Comparison of ENCODE assay signal across 20 cellular contexts in genomic region chr10:5480162-5480931, GRCh38. TPM values are rescaled to one million over a fixed set of nuclear protein-coding genes. Genes with fewer than 3 reads are reported as not detected.
"Had no signal": no experiment of that assay in that cellular context is flagged by ENCODE, and none has a peak within 500 bp of the region (broad histone marks: within the 10 kb centered on the region; RNA-seq: fewer than 3 reads in every experiment).

No MANE protein-coding gene starts in this region.

- H3K36me3 ChIP-seq: gastroesophageal sphincter, heart right ventricle, right atrium auricular region, uterus had no signal

- H3K9me3 Mint-ChIP-seq: effector memory CD8-positive, alpha-beta T cell; natural killer cell treated with Interleukin-12 subunit alpha and Interleukin-12 subunit beta and Interleukin-15 and Interleukin-18, amount 100 ng/mL, for 72 hours; T-helper 1 cell treated with Interleukin-12 subunit alpha and Interleukin-12 subunit beta and Interleukin-4 antibody, amounts not matched to agents 30 μg/mL and 1 μg/mL, for 36 hours had no signal

- H3K4me1 ChIP-seq: gastroesophageal sphincter, heart right ventricle, right atrium auricular region, uterus had no signal

- H3K27me3 ChIP-seq: gastroesophageal sphincter, heart right ventricle, right atrium auricular region, uterus had no signal

- H3K27ac Mint-ChIP-seq: activated CD8-positive, alpha-beta T cell treated with anti-CD3 and anti-CD28 coated beads, Interleukin-2, amount 10 ng/mL, durations not matched to agents 7 days and 5 days; effector memory CD8-positive, alpha-beta T cell; natural killer cell treated with Interleukin-12 subunit alpha and Interleukin-12 subunit beta and Interleukin-15 and Interleukin-18, amount 100 ng/mL, for 72 hours; progenitor cell of endocrine pancreas; T-helper 1 cell treated with Interleukin-12 subunit alpha and Interleukin-12 subunit beta and Interleukin-4 antibody, amounts not matched to agents 30 μg/mL and 1 μg/mL, for 36 hours had no signal

- H3K9me3 ChIP-seq: gastroesophageal sphincter, uterus had no signal

- H3K4me3 ChIP-seq: gastroesophageal sphincter, heart right ventricle, right atrium auricular region, smooth muscle cell, uterus had no signal

- DNase-seq: activated CD4-positive, alpha-beta T cell treated with anti-CD3 and anti-CD28 coated beads for 48 hours; activated CD8-positive, alpha-beta memory T cell treated with anti-CD3 and anti-CD28 coated beads, Interleukin-2, amount 50 U/mL, for 4 hours; activated CD8-positive, alpha-beta T cell treated with anti-CD3 and anti-CD28 coated beads, Interleukin-2, amount 10 ng/mL, durations not matched to agents 7 days and 5 days; activated gamma-delta T cell treated with Interleukin-2 at 50 U/mL for 16 hours; activated T-cell treated with anti-CD3 and anti-CD28 coated beads, Interleukin-2, amount 50 U/mL, for 48 hours; cerebellar nuclear complex; effector memory CD8-positive, alpha-beta T cell; heart right ventricle; nucleus accumbens; uterus had no signal

- H3K27me3 Mint-ChIP-seq: activated naive CD8-positive, alpha-beta T cell had no signal

- ATAC-seq: activated CD8-positive, alpha-beta T cell treated with anti-CD3 and anti-CD28 coated beads, Interleukin-2, amount 10 ng/mL, durations not matched to agents 7 days and 5 days; effector memory CD8-positive, alpha-beta T cell; gastroesophageal sphincter; WTC11 had no signal

- H3K36me3 Mint-ChIP-seq: activated naive CD8-positive, alpha-beta T cell; natural killer cell treated with Interleukin-12 subunit alpha and Interleukin-12 subunit beta and Interleukin-15 and Interleukin-18, amount 100 ng/mL, for 72 hours; WTC11 had no signal

- H3K27ac ChIP-seq: gastroesophageal sphincter, heart right ventricle, right atrium auricular region, uterus had no signal

- H3K4me3 Mint-ChIP-seq: activated CD8-positive, alpha-beta T cell treated with anti-CD3 and anti-CD28 coated beads, Interleukin-2, amount 10 ng/mL, durations not matched to agents 7 days and 5 days; activated naive CD8-positive, alpha-beta T cell; effector memory CD8-positive, alpha-beta T cell; natural killer cell treated with Interleukin-12 subunit alpha and Interleukin-12 subunit beta and Interleukin-15 and Interleukin-18, amount 100 ng/mL, for 72 hours; T-helper 1 cell treated with Interleukin-12 subunit alpha and Interleukin-12 subunit beta and Interleukin-4 antibody, amounts not matched to agents 30 μg/mL and 1 μg/mL, for 36 hours; WTC11 had no signal

RNA-seq across cellular contexts. Expression of gene CALML5, which starts 19.0 kb away (rescaled TPM):
- total RNA-seq: activated CD8-positive, alpha-beta T cell treated with anti-CD3 and anti-CD28 coated beads, Interleukin-2, amount 10 ng/mL, durations not matched to agents 7 days and 5 days; epithelial cell of proximal tubule; gastroesophageal sphincter; heart right ventricle; lung microvascular endothelial cell; natural killer cell treated with Interleukin-12 subunit alpha and Interleukin-12 subunit beta and Interleukin-15 and Interleukin-18, amount 100 ng/mL, for 72 hours; progenitor cell of endocrine pancreas; right atrium auricular region; uterus; WTC11 had no signal

RNA-seq across cellular contexts. Expression of gene CALML3, which starts 44.4 kb away (rescaled TPM):
- total RNA-seq: activated CD8-positive, alpha-beta T cell treated with anti-CD3 and anti-CD28 coated beads, Interleukin-2, amount 10 ng/mL, durations not matched to agents 7 days and 5 days; epithelial cell of proximal tubule; heart right ventricle; lung microvascular endothelial cell; natural killer cell treated with Interleukin-12 subunit alpha and Interleukin-12 subunit beta and Interleukin-15 and Interleukin-18, amount 100 ng/mL, for 72 hours; progenitor cell of endocrine pancreas; right atrium auricular region; uterus; WTC11 had no signal
